1 cellular context compared by ENCODE assay signal in genomic region chr1:173867753-173868265, GRCh38.
A peak's percentile ranks its signal among the peaks of the same experiment; 100 is the strongest.
TF ChIP-seq lines count a peak whose summit lies in the region.

TSS of gene GAS5 (minus strand) at chr1:173867989.

TF ChIP-seq in K562, 482 proteins besides CTCF, POLR2A, EP300 and RAD21 (continued from another document and continues in another):
- TF ChIP-seq AFF1 (IDR thresholded peaks at IDR 0.05; ENCODE audit: low read depth in 1 of 2, partially characterized antibody in 2 of 2) (peak; percentile 79 to 88), ZC3H4 (CRISPR knock-in tag; IDR thresholded peaks at IDR 0.05; ENCODE audit: borderline replicate concordance) (no peak), E2F6 (IDR thresholded peaks at IDR 0.05; ENCODE audit: borderline replicate concordance in 1 of 2, extremely low read depth in 1 of 2, insufficient read depth in 1 of 2, insufficient read length in 1 of 2, low read depth in 1 of 2, low read length in 1 of 2, poor library complexity in 1 of 2, severe bottlenecking in 1 of 2) (peak; percentile 34 to 70), HEY1 (CRISPR knock-in tag; IDR thresholded peaks at IDR 0.05; ENCODE audit: borderline replicate concordance) (no peak; the same call in 1 of the 2 replicates), MECOM (CRISPR knock-in tag; IDR thresholded peaks at IDR 0.05) (no peak), RBM25 (IDR thresholded peaks at IDR 0.05; ENCODE audit: low read depth, low read length, severe bottlenecking) (no peak), ILF3 (IDR thresholded peaks at IDR 0.05; ENCODE audit: borderline replicate concordance) (peak; percentile 93; the same call in 1 of the 2 replicates), NR1H2 (CRISPR knock-in tag; IDR thresholded peaks at IDR 0.05) (no peak), KDM2B (CRISPR knock-in tag; IDR thresholded peaks at IDR 0.05) (0 out of 2 replicates have a peak, but pooled peaks have one; percentile 30), MYC (IDR thresholded peaks at IDR 0.05; ENCODE audit: low read depth, low read length) (peak; percentile 98), MYC (CRISPR knock-in tag; IDR thresholded peaks at IDR 0.05; ENCODE audit: borderline replicate concordance, low read depth) (peak; percentile 98), JUNB (CRISPR knock-in tag; conservative IDR thresholded peaks at IDR 0.05) (peak; percentile 87), FUS (optimal IDR thresholded peaks at IDR 0.05; ENCODE audit: low read depth, low read length) (no peak), ZNF347 (CRISPR knock-in tag; IDR thresholded peaks at IDR 0.05; ENCODE audit: low read depth) (no peak; the same call in 1 of the 2 replicates), ZNF780A (CRISPR knock-in tag; IDR thresholded peaks at IDR 0.05) (0 out of 2 replicates have a peak, but pooled peaks have one; percentile 59), JUND (IDR thresholded peaks at IDR 0.05; ENCODE audit: borderline replicate concordance, low read depth, low read length) (peak; percentile 94), JUND (tag; IDR thresholded peaks at IDR 0.05; ENCODE audit: borderline replicate concordance, low read depth, low read length) (peak; percentile 91), KDM4B (IDR thresholded peaks at IDR 0.05; ENCODE audit: borderline replicate concordance in 2 of 2, low read depth in 1 of 2) (no peak), ZNF717 (CRISPR knock-in tag; IDR thresholded peaks at IDR 0.05) (no peak), ZNF445 (CRISPR knock-in tag; IDR thresholded peaks at IDR 0.05; ENCODE audit: low read depth) (no peak), MGA (IDR thresholded peaks at IDR 0.05) (peak; percentile 78), NRF1 (conservative IDR thresholded peaks at IDR 0.05 in 1 of 2, IDR thresholded peaks at IDR 0.05 in 1 of 2) (peak; percentile 64 to 72), MXD1 (CRISPR knock-in tag; IDR thresholded peaks at IDR 0.05; ENCODE audit: borderline replicate concordance, poor library complexity, severe bottlenecking) (peak; percentile 82), IRF2 (CRISPR knock-in tag; IDR thresholded peaks at IDR 0.05) (no peak), TBP (optimal IDR thresholded peaks at IDR 0.05; ENCODE audit: low read depth, low read length) (no peak), HMG20B (CRISPR knock-in tag; IDR thresholded peaks at IDR 0.05) (no peak; the same call in 1 of the 2 replicates), SIN3A (IDR thresholded peaks at IDR 0.05; ENCODE audit: borderline replicate concordance in 2 of 2, control insufficient read depth in 1 of 2, low read depth in 2 of 2, low read length in 2 of 2) (peak; percentile 84 to 87), ZNF146 (CRISPR knock-in tag; IDR thresholded peaks at IDR 0.05; ENCODE audit: unreplicated experiment) (no peak), ARID1B (IDR thresholded peaks at IDR 0.05) (no peak), ZNF277 (CRISPR knock-in tag; IDR thresholded peaks at IDR 0.05; ENCODE audit: borderline replicate concordance) (no peak)
- TF ChIP-seq, protein P1, sequence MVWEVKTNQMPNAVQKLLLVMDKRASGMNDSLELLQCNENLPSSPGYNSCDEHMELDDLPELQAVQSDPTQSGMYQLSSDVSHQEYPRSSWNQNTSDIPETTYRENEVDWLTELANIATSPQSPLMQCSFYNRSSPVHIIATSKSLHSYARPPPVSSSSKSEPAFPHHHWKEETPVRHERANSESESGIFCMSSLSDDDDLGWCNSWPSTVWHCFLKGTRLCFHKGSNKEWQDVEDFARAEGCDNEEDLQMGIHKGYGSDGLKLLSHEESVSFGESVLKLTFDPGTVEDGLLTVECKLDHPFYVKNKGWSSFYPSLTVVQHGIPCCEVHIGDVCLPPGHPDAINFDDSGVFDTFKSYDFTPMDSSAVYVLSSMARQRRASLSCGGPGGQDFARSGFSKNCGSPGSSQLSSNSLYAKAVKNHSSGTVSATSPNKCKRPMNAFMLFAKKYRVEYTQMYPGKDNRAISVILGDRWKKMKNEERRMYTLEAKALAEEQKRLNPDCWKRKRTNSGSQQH (CRISPR knock-in tag; IDR thresholded peaks at IDR 0.05) = peak; percentile 78; the same call in 1 of the 2 replicates
- TF ChIP-seq, protein P2, sequence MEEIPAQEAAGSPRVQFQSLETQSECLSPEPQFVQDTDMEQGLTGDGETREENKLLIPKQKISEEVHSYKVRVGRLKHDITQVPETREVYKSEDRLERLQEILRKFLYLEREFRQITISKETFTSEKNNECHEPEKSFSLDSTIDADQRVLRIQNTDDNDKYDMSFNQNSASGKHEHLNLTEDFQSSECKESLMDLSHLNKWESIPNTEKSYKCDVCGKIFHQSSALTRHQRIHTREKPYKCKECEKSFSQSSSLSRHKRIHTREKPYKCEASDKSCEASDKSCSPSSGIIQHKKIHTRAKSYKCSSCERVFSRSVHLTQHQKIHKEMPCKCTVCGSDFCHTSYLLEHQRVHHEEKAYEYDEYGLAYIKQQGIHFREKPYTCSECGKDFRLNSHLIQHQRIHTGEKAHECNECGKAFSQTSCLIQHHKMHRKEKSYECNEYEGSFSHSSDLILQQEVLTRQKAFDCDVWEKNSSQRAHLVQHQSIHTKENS (CRISPR knock-in tag; IDR thresholded peaks at IDR 0.05) = no peak
- TF ChIP-seq, protein P3, sequence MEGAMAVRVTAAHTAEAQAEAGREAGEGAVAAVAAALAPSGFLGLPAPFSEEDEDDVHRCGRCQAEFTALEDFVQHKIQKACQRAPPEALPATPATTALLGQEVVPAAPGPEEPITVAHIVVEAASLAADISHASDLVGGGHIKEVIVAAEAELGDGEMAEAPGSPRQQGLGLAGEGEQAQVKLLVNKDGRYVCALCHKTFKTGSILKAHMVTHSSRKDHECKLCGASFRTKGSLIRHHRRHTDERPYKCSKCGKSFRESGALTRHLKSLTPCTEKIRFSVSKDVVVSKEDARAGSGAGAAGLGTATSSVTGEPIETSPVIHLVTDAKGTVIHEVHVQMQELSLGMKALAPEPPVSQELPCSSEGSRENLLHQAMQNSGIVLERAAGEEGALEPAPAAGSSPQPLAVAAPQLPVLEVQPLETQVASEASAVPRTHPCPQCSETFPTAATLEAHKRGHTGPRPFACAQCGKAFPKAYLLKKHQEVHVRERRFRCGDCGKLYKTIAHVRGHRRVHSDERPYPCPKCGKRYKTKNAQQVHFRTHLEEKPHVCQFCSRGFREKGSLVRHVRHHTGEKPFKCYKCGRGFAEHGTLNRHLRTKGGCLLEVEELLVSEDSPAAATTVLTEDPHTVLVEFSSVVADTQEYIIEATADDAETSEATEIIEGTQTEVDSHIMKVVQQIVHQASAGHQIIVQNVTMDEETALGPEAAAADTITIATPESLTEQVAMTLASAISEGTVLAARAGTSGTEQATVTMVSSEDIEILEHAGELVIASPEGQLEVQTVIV (CRISPR knock-in tag; IDR thresholded peaks at IDR 0.05; ENCODE audit: borderline replicate concordance) = peak; percentile 67; the same call in 1 of the 2 replicates
